ENCODE assay signal across 1 cellular context in the genomic region with DNA sequence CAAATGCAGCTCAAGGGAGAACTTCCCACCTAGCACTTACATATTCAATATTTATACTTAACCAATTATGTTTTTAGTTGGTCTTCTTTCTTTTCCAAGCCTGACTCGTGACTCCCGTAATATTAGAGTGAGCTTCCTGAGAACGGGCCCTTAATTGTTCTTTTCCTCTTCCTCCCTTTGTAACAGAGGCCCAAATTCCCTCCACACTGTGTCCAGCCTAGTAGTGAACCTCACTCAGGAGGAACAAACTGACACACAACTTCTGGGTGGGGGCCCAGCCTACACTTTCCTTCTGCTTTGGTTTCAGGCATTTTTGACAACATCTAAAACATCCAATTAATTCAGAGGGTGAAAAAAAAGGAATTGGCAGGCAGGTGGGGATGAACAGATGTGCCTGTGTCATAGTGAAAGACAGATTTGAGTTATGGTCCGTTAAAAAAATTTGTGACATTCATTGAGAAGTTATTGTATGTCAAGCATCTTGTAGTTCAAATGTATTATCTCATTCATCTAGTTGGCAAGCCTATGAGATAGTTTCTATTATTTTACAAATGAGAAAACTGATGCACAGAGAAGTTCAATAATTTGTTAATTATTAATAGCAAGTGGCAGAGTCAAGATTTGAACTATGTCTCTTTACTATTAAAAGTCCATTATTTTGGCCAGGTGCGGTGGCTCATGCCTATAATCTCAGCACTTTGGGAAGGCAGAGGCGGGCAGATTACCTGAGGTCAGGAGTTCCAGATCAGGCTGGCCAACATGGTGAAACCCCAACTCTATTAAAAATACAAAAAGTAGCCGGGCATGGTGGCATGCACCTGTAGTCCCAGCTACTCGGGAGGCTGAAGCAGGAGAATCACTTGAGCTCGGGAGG.
TF ChIP-seq lines count a peak whose summit lies in the region.

No MANE protein-coding gene starts in this region.

TF ChIP-seq in GM12878, 131 proteins besides CTCF, POLR2A, EP300 and RAD21 (continued from another document and continues in another):
- TF ChIP-seq, protein P1, sequence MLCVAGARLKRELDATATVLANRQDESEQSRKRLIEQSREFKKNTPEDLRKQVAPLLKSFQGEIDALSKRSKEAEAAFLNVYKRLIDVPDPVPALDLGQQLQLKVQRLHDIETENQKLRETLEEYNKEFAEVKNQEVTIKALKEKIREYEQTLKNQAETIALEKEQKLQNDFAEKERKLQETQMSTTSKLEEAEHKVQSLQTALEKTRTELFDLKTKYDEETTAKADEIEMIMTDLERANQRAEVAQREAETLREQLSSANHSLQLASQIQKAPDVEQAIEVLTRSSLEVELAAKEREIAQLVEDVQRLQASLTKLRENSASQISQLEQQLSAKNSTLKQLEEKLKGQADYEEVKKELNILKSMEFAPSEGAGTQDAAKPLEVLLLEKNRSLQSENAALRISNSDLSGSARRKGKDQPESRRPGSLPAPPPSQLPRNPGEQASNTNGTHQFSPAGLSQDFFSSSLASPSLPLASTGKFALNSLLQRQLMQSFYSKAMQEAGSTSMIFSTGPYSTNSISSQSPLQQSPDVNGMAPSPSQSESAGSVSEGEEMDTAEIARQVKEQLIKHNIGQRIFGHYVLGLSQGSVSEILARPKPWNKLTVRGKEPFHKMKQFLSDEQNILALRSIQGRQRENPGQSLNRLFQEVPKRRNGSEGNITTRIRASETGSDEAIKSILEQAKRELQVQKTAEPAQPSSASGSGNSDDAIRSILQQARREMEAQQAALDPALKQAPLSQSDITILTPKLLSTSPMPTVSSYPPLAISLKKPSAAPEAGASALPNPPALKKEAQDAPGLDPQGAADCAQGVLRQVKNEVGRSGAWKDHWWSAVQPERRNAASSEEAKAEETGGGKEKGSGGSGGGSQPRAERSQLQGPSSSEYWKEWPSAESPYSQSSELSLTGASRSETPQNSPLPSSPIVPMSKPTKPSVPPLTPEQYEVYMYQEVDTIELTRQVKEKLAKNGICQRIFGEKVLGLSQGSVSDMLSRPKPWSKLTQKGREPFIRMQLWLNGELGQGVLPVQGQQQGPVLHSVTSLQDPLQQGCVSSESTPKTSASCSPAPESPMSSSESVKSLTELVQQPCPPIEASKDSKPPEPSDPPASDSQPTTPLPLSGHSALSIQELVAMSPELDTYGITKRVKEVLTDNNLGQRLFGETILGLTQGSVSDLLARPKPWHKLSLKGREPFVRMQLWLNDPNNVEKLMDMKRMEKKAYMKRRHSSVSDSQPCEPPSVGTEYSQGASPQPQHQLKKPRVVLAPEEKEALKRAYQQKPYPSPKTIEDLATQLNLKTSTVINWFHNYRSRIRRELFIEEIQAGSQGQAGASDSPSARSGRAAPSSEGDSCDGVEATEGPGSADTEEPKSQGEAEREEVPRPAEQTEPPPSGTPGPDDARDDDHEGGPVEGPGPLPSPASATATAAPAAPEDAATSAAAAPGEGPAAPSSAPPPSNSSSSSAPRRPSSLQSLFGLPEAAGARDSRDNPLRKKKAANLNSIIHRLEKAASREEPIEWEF (IDR thresholded peaks at IDR 0.05; ENCODE audit: insufficient replicate concordance, low read depth, low read length): peak; percentile 50
- TF ChIP-seq CREM (IDR thresholded peaks at IDR 0.05; ENCODE audit: low read depth) (peak; percentile 89), GABPA (IDR thresholded peaks at IDR 0.05; ENCODE audit: low read depth) (peak; percentile 66; the same call in 1 of the 2 replicates), ZZZ3 (IDR thresholded peaks at IDR 0.05; ENCODE audit: control insufficient read depth, insufficient read length, low read depth) (no peak), BMI1 (IDR thresholded peaks at IDR 0.05; ENCODE audit: borderline replicate concordance) (peak; percentile 75; the same call in 1 of the 2 replicates), STAT3 (IDR thresholded peaks at IDR 0.05; ENCODE audit: low read depth, low read length) (no peak), ZNF274 (IDR thresholded peaks at IDR 0.05; ENCODE audit: insufficient read depth, insufficient read length) (no peak), NBN (IDR thresholded peaks at IDR 0.05) (0 out of 2 replicates have a peak, but pooled peaks have one; percentile 27), CBFB (IDR thresholded peaks at IDR 0.05; ENCODE audit: low read depth) (no peak), BHLHE40 (IDR thresholded peaks at IDR 0.05; ENCODE audit: borderline replicate concordance in 1 of 2, low read depth in 2 of 2, low read length in 1 of 2) (no peak), IRF4 (IDR thresholded peaks at IDR 0.05; ENCODE audit: low read depth, low read length) (peak; percentile 98), ZSCAN29 (IDR thresholded peaks at IDR 0.05) (no peak), LARP7 (IDR thresholded peaks at IDR 0.05) (no peak), YY1 (IDR thresholded peaks at IDR 0.05; ENCODE audit: low read depth, low read length) (no peak), CREB1 (IDR thresholded peaks at IDR 0.05; ENCODE audit: low read depth) (peak; percentile 54; the same call in 1 of the 2 replicates), NFIC (IDR thresholded peaks at IDR 0.05; ENCODE audit: low read depth, low read length) (peak; percentile 92), JUNB (IDR thresholded peaks at IDR 0.05) (peak; percentile 100), RAD51 (IDR thresholded peaks at IDR 0.05) (no peak), PAX5 (IDR thresholded peaks at IDR 0.05; ENCODE audit: borderline replicate concordance, low read depth, low read length) (no peak), FOXM1 (IDR thresholded peaks at IDR 0.05; ENCODE audit: low read depth, low read length) (peak; percentile 93; the same call in 1 of the 2 replicates), MLLT1 (IDR thresholded peaks at IDR 0.05) (no peak), USF2 (IDR thresholded peaks at IDR 0.05; ENCODE audit: borderline replicate concordance, low read depth, low read length) (no peak), NKRF (conservative IDR thresholded peaks at IDR 0.05) (0 out of 2 replicates have a peak, but pooled peaks have one; percentile 36), DPF2 (IDR thresholded peaks at IDR 0.05) (peak; percentile 90), ASH2L (IDR thresholded peaks at IDR 0.05; ENCODE audit: borderline replicate concordance, low read depth) (no peak), ZNF384 (IDR thresholded peaks at IDR 0.05; ENCODE audit: borderline replicate concordance, low read depth, low read length) (peak; percentile 87), ETV6 (conservative IDR thresholded peaks at IDR 0.05 in 1 of 2, IDR thresholded peaks at IDR 0.05 in 1 of 2; ENCODE audit: borderline replicate concordance in 1 of 2, low read depth in 1 of 2) (peak in 1 of 2 experiments; percentile 74; a peak in 1 of 4 replicates), MEF2B (IDR thresholded peaks at IDR 0.05; ENCODE audit: partially characterized antibody, poor library complexity, severe bottlenecking) (peak; percentile 20), NFYA (IDR thresholded peaks at IDR 0.05; ENCODE audit: borderline replicate concordance, low read depth, low read length) (no peak), TCF12 (IDR thresholded peaks at IDR 0.05; ENCODE audit: low read depth, low read length) (peak; percentile 98), POLR2AphosphoS2 (IDR thresholded peaks at IDR 0.05; ENCODE audit: low read depth, low read length) (no peak), E2F8 (IDR thresholded peaks at IDR 0.05; ENCODE audit: low read depth, partially characterized antibody) (no peak), RBBP5 (conservative IDR thresholded peaks at IDR 0.05) (no peak), YBX1 (IDR thresholded peaks at IDR 0.05) (no peak), CBX5 (IDR thresholded peaks at IDR 0.05; ENCODE audit: low read depth) (no peak), TCF3 (IDR thresholded peaks at IDR 0.05; ENCODE audit: borderline replicate concordance, insufficient read depth, low read depth, low read length) (peak; percentile 98), RUNX3 (IDR thresholded peaks at IDR 0.05; ENCODE audit: low read length) (peak; percentile 66), EED (IDR thresholded peaks at IDR 0.05; ENCODE audit: low read depth) (peak; percentile 85), NFXL1 (IDR thresholded peaks at IDR 0.05; ENCODE audit: borderline replicate concordance) (no peak), ZNF217 (IDR thresholded peaks at IDR 0.05) (no peak), STAT1 (conservative IDR thresholded peaks at IDR 0.05) (no peak), KLF5 (IDR thresholded peaks at IDR 0.05; ENCODE audit: partially characterized antibody) (no peak), ZNF207 (IDR thresholded peaks at IDR 0.05; ENCODE audit: borderline replicate concordance) (no peak), NR2F1 (conservative IDR thresholded peaks at IDR 0.05) (0 out of 2 replicates have a peak, but pooled peaks have one; percentile 55), PKNOX1 (IDR thresholded peaks at IDR 0.05) (peak; percentile 64)
- TF ChIP-seq, protein P2, sequence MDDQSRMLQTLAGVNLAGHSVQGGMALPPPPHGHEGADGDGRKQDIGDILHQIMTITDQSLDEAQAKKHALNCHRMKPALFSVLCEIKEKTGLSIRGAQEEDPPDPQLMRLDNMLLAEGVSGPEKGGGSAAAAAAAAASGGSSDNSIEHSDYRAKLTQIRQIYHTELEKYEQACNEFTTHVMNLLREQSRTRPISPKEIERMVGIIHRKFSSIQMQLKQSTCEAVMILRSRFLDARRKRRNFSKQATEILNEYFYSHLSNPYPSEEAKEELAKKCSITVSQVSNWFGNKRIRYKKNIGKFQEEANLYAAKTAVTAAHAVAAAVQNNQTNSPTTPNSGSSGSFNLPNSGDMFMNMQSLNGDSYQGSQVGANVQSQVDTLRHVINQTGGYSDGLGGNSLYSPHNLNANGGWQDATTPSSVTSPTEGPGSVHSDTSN (IDR thresholded peaks at IDR 0.05; ENCODE audit: insufficient replicate concordance, low read depth, low read length): no peak
- TF ChIP-seq, protein P3, sequence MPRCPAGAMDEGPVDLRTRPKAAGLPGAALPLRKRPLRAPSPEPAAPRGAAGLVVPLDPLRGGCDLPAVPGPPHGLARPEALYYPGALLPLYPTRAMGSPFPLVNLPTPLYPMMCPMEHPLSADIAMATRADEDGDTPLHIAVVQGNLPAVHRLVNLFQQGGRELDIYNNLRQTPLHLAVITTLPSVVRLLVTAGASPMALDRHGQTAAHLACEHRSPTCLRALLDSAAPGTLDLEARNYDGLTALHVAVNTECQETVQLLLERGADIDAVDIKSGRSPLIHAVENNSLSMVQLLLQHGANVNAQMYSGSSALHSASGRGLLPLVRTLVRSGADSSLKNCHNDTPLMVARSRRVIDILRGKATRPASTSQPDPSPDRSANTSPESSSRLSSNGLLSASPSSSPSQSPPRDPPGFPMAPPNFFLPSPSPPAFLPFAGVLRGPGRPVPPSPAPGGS (IDR thresholded peaks at IDR 0.05; ENCODE audit: borderline replicate concordance, insufficient read depth, low read depth, low read length, poor library complexity, severe bottlenecking): peak; percentile 41
